20 cellular contexts compared by ENCODE assay signal in the genomic region with DNA sequence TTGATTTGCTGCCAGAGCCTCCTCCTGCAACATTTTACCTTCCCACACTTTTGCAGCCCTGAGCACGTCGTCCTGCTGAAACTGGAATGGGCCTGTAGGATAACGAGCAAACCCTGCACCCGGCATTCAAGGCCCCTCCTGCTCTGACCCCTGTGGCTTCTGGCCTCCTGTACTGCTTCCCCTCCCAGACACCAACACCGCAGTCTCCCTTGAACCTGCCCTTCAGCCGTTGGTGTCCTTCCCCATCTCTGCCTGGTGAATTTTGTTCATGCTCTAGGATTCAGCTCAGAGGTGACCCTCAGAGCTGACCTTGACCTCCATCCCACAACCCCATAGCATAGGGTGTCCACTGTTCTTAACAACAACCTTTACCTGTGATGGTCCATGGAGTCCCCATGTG.
"Had no signal": no experiment of that assay in that cellular context is flagged by ENCODE, and none has a peak within 500 bp of the region (broad histone marks: within the 10 kb centered on the region; RNA-seq: fewer than 3 reads in every experiment).

No MANE protein-coding gene starts in this region.

- FAIRE-seq: frontal cortex, islet of Langerhans had no signal

- H3K4me3 ChIP-seq: colonic mucosa, heart left ventricle, ovary, right atrium auricular region, sigmoid colon, skin epidermis, thyroid gland, upper lobe of left lung had no signal

- H3K27ac ChIP-seq: colonic mucosa, heart left ventricle, ovary, right atrium auricular region, sigmoid colon, skin epidermis, thyroid gland, upper lobe of left lung had no signal

- H3K4me3 Mint-ChIP-seq: naive thymus-derived CD4-positive, alpha-beta T cell; neural crest cell had no signal

- H3K9me3 ChIP-seq: colonic mucosa, heart left ventricle, ovary, right atrium auricular region, sigmoid colon, thyroid gland, upper lobe of left lung had no signal

- DNase-seq: colonic mucosa; dermis blood vessel endothelial cell; effector CD4-positive, alpha-beta T cell; heart left ventricle; hippocampal formation; kidney glomerular epithelial cell; mammary epithelial cell; naive thymus-derived CD4-positive, alpha-beta T cell; ovary; sigmoid colon; stimulated activated CD4-positive, alpha-beta T cell treated with anti-CD3 and anti-CD28 coated beads, Interleukin-2, amount 100 ng/mL, for 24 hours; stimulated activated CD4-positive, alpha-beta T cell treated with anti-CD3 and anti-CD28 coated beads, Interleukin-4, amount 100 ng/mL, for 4 hours; stimulated activated naive CD4-positive, alpha-beta T cell; thyroid gland; upper lobe of left lung had no signal

- ATAC-seq: heart left ventricle; naive thymus-derived CD4-positive, alpha-beta T cell had no signal

- H3K4me1 ChIP-seq: colonic mucosa, right atrium auricular region had no signal

- H3K4me1 Mint-ChIP-seq: neural crest cell had no signal

- H3K27ac Mint-ChIP-seq: naive thymus-derived CD4-positive, alpha-beta T cell had no signal

- H3K36me3 ChIP-seq: colonic mucosa, heart left ventricle, ovary, right atrium auricular region, sigmoid colon, thyroid gland, upper lobe of left lung had no signal

- H3K27me3 ChIP-seq: colonic mucosa, ovary, right atrium auricular region, thyroid gland, upper lobe of left lung had no signal

- H3K36me3 Mint-ChIP-seq: naive thymus-derived CD4-positive, alpha-beta T cell had no signal

- H3K9me3 Mint-ChIP-seq: neural crest cell had no signal
